ENCODE assay signal across 30 cellular contexts in genomic region chr4:28948501-28948900, GRCh38.
"Had no signal": no experiment of that assay in that cellular context is flagged by ENCODE, and none has a peak within 500 bp of the region (broad histone marks: within the 10 kb centered on the region; RNA-seq: fewer than 3 reads in every experiment).

No MANE protein-coding gene starts in this region.

- H3K27me3 ChIP-seq: gastrocnemius medialis, hepatocyte, neutrophil, ovary, right lobe of liver, stomach, suprapubic skin, tibial artery had no signal

- DNase-seq: activated CD4-positive, alpha-beta T cell treated with anti-CD3 and anti-CD28 coated beads for 48 hours; activated CD4-positive, alpha-beta T cell treated with anti-CD3 and anti-CD28 coated beads, Interleukin-2, amount 50 U/mL, for 48 hours; activated CD8-positive, alpha-beta memory T cell treated with anti-CD3 and anti-CD28 coated beads for 24 hours; activated effector memory CD4-positive, alpha-beta T cell treated with Interleukin-2 at 50 U/mL for 16 hours; activated naive CD4-positive, alpha-beta T cell treated with anti-CD3 and anti-CD28 coated beads for 36 hours; activated naive CD8-positive, alpha-beta T cell treated with anti-CD3 and anti-CD28 coated beads for 36 hours; amniotic stem cell; effector memory CD8-positive, alpha-beta T cell; gastrocnemius medialis; left colon; mammary epithelial cell; naive B cell; nephron progenitor cell; ovary; right lobe of liver; small intestine; stimulated activated CD4-positive, alpha-beta T cell treated with anti-CD3 and anti-CD28 coated beads, Interleukin-2, amount 100 ng/mL, for 24 hours; stimulated activated naive B cell treated with anti-CD40 and anti-IgM and Interleukin-4, amounts not matched to agents 10 μg/mL and 1 μg/mL and 100 μg/mL, for 72 hours; stomach; T-helper 17 cell; T1000; tibial artery; WERI-Rb-1 had no signal

- H3K27ac ChIP-seq: gastrocnemius medialis, hepatocyte, neutrophil, ovary, right lobe of liver, stomach, suprapubic skin, tibial artery, WERI-Rb-1 had no signal

- ATAC-seq: activated CD4-positive, CD25-positive, alpha-beta regulatory T cell treated with anti-CD3 and anti-CD28 coated beads, Interleukin-2, amount 50 U/mL, for 24 hours; effector memory CD8-positive, alpha-beta T cell; gastrocnemius medialis; left colon; right lobe of liver; stimulated activated naive B cell treated with anti-CD40 and anti-IgM and Interleukin-4, amounts not matched to agents 10 μg/mL and 1 μg/mL and 100 μg/mL, for 72 hours; T-helper 17 cell had no signal

- FAIRE-seq: astrocyte, colon, keratinocyte, small intestine had no signal

- H3K4me3 ChIP-seq: gastrocnemius medialis, hepatocyte, ovary, right lobe of liver, stomach, suprapubic skin, tibial artery had no signal
